8 cellular contexts compared by ENCODE assay signal in genomic region chr2:42663106-42663755, GRCh38.
A peak's percentile ranks its signal among the peaks of the same experiment; 100 is the strongest.
DNase-seq lines count a peak whose midpoint lies in the region; ATAC-seq, FAIRE-seq and TF ChIP-seq lines count a peak whose summit lies in the region.

No MANE protein-coding gene starts in this region.

- H3K4me1 ChIP-seq in GM23338 (ENCODE audit: insufficient read depth) (peaks cover 29% of the 10 kb centered on the region), pancreas (peaks cover 0 to 12% (median 9%) of the 10 kb centered on the region in 3 donors)

- TF ChIP-seq CTCF in GM23338 (conservative IDR thresholded peaks at IDR 0.05; ENCODE audit: low read depth in 2 of 2) (peak; percentile 99), RWPE1 (conservative IDR thresholded peaks at IDR 0.05; ENCODE audit: low read depth) (peak; percentile 97), pancreas (IDR thresholded peaks at IDR 0.05) (peak; percentile 80 to 95 (median 92))

- no peak overlapping the region for H3K4me2 ChIP-seq in GM23338

- peaks cover 5% of the 10 kb centered on the region for H3K27me3 Mint-ChIP-seq in GM23338 (ENCODE audit: insufficient read depth, low read depth, poor library complexity)

- H3K9me3 Mint-ChIP-seq in GM23338, result no peaks in the 10 kb centered on the region

- peak; percentile 90 for DNase-seq in GM23338 (ENCODE audit: low spot score)
- DNase-seq in LHCN-M2 (ENCODE audit: low read depth), result peak; percentile 70
- peak; percentile 64 for DNase-seq in RWPE1 (ENCODE audit: low spot score)
- DNase-seq in activated effector memory CD4-positive, alpha-beta T cell treated with Interleukin-2 at 50 U/mL for 16 hours, result peak; percentile 8
- peak; percentile 13 to 46 for DNase-seq in frontal cortex (ENCODE audit: low spot score in 2 of 2)
- peak; percentile 51 to 83 (median 67) for DNase-seq in pancreas
- peak; percentile 86 for DNase-seq in urothelium cell line (ENCODE audit: low spot score)

- intact Hi-C loops in pancreas (cut with DNase I), result loop anchor here in 2 of 3 donors (10.0 kb wide), 1 partner anchor 148 kb away; no protein-coding TSS in a partner anchor

- H4K20me1 ChIP-seq in GM23338 (replicated peaks; ENCODE audit: insufficient read depth), result peaks cover 14% of the 10 kb centered on the region

- ATAC-seq in GM23338 (peak; percentile 90), pancreas (peak; percentile 86 to 99 (median 96))

- 26 to 33% methylated on average over 3 of the region's 3 CpGs for WGBS in pancreas, 2 donors

- H3K4me3 Mint-ChIP-seq in GM23338, result no peak overlapping the region; the same call in 2 of the 3 replicates

- H3K36me3 ChIP-seq in GM23338 (ENCODE audit: insufficient read depth) (peaks cover 6% of the 10 kb centered on the region; the same call in 1 of the 2 replicates), pancreas (peaks cover 0 to 4% (median 0%) of the 10 kb centered on the region in 3 donors)

- FAIRE-seq in G401.6 (lab: Jason Lieb, UNC) (peak; percentile 94), frontal cortex (lab: Jason Lieb, UNC) (no peak), pancreas (lab: Jason Lieb, UNC) (peak; percentile 78), urothelium cell line (lab: Jason Lieb, UNC) (no peak)

- H3K79me2 ChIP-seq in GM23338 (replicated peaks; ENCODE audit: insufficient read depth), result peaks cover 77% of the 10 kb centered on the region

- H3K4me3 ChIP-seq in GM23338 (no peak overlapping the region), pancreas (no peak overlapping the region)

- peak overlapping the region; percentile 82 for H3K27ac ChIP-seq in GM23338 (ENCODE audit: low read depth)
- no peak overlapping the region for H3K27ac ChIP-seq in RWPE1
- no peak overlapping the region for H3K27ac ChIP-seq in pancreas

- no peaks in the 10 kb centered on the region for H3K9me2 ChIP-seq in GM23338 (ENCODE audit: insufficient read depth)

- H2AFZ ChIP-seq in GM23338, result no peak overlapping the region

- peak overlapping the region; percentile 76; the same call in 1 of the 2 replicates for H3K27ac Mint-ChIP-seq in GM23338

- no peaks in the 10 kb centered on the region for H3K27me3 ChIP-seq in GM23338 (ENCODE audit: insufficient read depth)
- no peaks in the 10 kb centered on the region for H3K27me3 ChIP-seq in pancreas

- peaks cover 46% of the 10 kb centered on the region for H3K4me1 Mint-ChIP-seq in GM23338

- POLR2A ChIA-PET in RWPE1 (lab: Yijun Ruan, JAX; ENCODE audit: low non-redundant PET), result interaction anchor here (0.5 kb wide), 1 partner anchor 91 kb away, joined by 4 read pairs; no protein-coding TSS in a partner anchor

- CTCF ChIA-PET in RWPE1 (lab: Yijun Ruan, JAX), result interaction anchor here (0.5 to 1.5 kb wide), 15 partner anchors 9 to 941 kb away, joined by 3 to 5 read pairs (median 3); no protein-coding TSS in a partner anchor

- H3K36me3 Mint-ChIP-seq in GM23338 (ENCODE audit: low read depth), result peaks cover 37% of the 10 kb centered on the region; the same call in 2 of the 3 replicates

- H3F3A ChIP-seq in GM23338 (replicated peaks; ENCODE audit: low read depth), result peaks cover 8% of the 10 kb centered on the region; the same call in 1 of the 2 replicates

- no peaks in the 10 kb centered on the region for H3K9me3 ChIP-seq in pancreas

TF ChIP-seq in GM23338, 12 proteins besides CTCF, POLR2A, EP300 and RAD21:
- no peak for TF ChIP-seq ZNF331 (CRISPR knock-in tag; IDR thresholded peaks at IDR 0.05; ENCODE audit: low read depth)
- TF ChIP-seq STAT1 (IDR thresholded peaks at IDR 0.05; ENCODE audit: unreplicated experiment), result no peak
- TF ChIP-seq POLR2AphosphoS5 (IDR thresholded peaks at IDR 0.05; ENCODE audit: low read depth), result no peak
- no peak for TF ChIP-seq REST (IDR thresholded peaks at IDR 0.05; ENCODE audit: unreplicated experiment)
- TF ChIP-seq ETS1 (IDR thresholded peaks at IDR 0.05), result no peak
- TF ChIP-seq CREB1 (CRISPR knock-in tag; IDR thresholded peaks at IDR 0.05; ENCODE audit: low read depth), result no peak
- no peak for TF ChIP-seq EZH2phosphoT487 (IDR thresholded peaks at IDR 0.05; ENCODE audit: unreplicated experiment)
TF ChIP-seq in GM23338: peak in this region for 0.

Comparison
In these comparisons a context has a peak if more than half of its experiments do, and no peak if none do; other contexts are left out.
1. DNase-seq: peak in every context shown above with its lines; median percentile 90 in GM23338; 86 in urothelium cell line; 70 in LHCN-M2; 67 in pancreas; 64 in RWPE1; 30 in frontal cortex; 8 in activated effector memory CD4-positive, alpha-beta T cell treated with Interleukin-2 at 50 U/mL for 16 hours.